ENCODE assay signal across 8 cellular contexts in the genomic region with DNA sequence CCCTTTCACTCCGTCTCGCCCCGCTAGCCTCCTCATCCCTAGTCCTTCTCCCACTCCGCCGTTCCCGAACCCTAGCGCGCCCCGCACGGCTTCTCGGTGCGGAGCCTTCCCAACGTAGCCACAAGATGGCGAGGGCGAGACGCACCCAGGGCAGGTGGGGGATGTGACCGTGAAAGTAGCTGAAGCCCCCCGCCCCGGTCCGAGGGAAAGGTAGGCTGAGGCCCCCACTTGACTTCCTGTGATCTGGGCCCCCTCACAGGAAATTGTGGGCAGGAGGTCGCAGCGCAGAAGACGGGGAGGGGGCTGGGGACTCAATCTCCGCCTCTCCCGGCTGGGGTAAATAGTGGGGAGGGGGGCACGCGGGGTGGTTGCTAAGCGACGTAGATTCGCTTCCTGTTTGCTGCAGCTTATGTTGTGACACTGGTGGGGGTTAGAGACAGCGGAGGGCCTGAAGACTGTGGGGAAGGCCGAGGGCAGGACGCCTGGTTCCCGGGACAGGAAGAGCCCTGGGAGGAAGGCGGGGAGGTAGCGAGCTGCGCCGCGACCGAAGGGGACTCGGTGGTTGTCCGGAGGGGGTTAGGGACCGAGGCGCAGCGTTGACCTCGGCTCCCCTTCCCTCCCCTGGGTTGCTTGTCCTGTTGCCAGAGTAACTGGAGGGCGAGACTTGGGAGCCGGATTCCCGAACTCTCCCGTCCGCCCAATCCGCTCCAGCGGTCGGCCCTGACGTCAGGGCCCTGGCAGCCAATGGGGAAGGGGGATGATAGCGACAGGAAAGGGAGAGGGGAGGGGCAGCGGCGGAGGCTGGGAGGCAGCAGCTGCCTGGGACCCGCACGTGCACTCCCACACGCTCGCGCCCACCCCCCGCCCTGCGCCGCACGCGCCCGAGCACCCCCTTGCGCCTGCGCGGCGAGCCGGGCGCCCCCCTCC. TPM values are rescaled to one million over a fixed set of nuclear protein-coding genes. Genes with fewer than 3 reads are reported as not detected.
DNase-seq lines count a peak whose midpoint lies in the region; ATAC-seq lines count a peak whose summit lies in the region.

No MANE protein-coding gene starts in this region.

- DNase-seq in AG08395 (ENCODE audit: low spot score) (peak; percentile 96), NCI-H460 (ENCODE audit: extremely low read depth, low read depth) (peak; percentile 98), cerebellar cortex (ENCODE audit: low spot score) (peak; percentile 99), islet precursor cell (peak; percentile 100)
- peak; percentile 73 for DNase-seq in activated CD4-positive, CD25-positive, alpha-beta regulatory T cell treated with anti-CD3 and anti-CD28 coated beads, Interleukin-2, amount 50 U/mL, for 72 hours
- peak; percentile 81 to 91 for DNase-seq in stimulated activated CD4-positive, alpha-beta T cell treated with anti-CD3 and anti-CD28 coated beads, Interleukin-12 subunit alpha, Interleukin-12 subunit beta, amount 100 ng/mL, for 24 hours (ENCODE audit: low read depth in 2 of 2)

- ATAC-seq in GM18909 (IDR thresholded peaks at IDR 0.05; ENCODE audit: poor library complexity, unreplicated experiment), result peak; percentile 51
- ATAC-seq in HG03432 (IDR thresholded peaks at IDR 0.05; ENCODE audit: unreplicated experiment), result peak; percentile 46

RNA-seq across cellular contexts. Expression of gene KDM6B, which starts 1.1 kb away (rescaled TPM):
- total RNA-seq in NCI-H460 (2014; rRNA removed; shearing (Covaris generic)), result 7.7 and 8.8 TPM in 2 replicates
- 1.0 and 1.3 TPM in 2 replicates for polyA plus RNA-seq in NCI-H460 (2014; cell fraction: nucleus; rRNA removed)

RNA-seq across cellular contexts. Expression of gene TMEM88, which starts 19.7 kb away (rescaled TPM):
- total RNA-seq in NCI-H460 (2014; rRNA removed; shearing (Covaris generic)), result 0.59 TPM in 1 of 2 replicates, not detected in the other
- not detected in 2 replicates for polyA plus RNA-seq in NCI-H460 (2014; cell fraction: nucleus; rRNA removed)

RNA-seq across cellular contexts. Expression of gene NAA38, which starts 22.2 kb away (rescaled TPM):
- total RNA-seq in NCI-H460 (2014; rRNA removed; shearing (Covaris generic)), result 46.6 and 67.2 TPM in 2 replicates
- polyA plus RNA-seq in NCI-H460 (2014; cell fraction: nucleus; rRNA removed), result 57.3 and 105 TPM in 2 replicates

RNA-seq across cellular contexts. Expression of gene CYB5D1, which starts 22.6 kb away (rescaled TPM):
- total RNA-seq in NCI-H460 (2014; rRNA removed; shearing (Covaris generic)), result 13.4 and 14.6 TPM in 2 replicates
- polyA plus RNA-seq in NCI-H460 (2014; cell fraction: nucleus; rRNA removed), result 12.3 and 15.2 TPM in 2 replicates

RNA-seq across cellular contexts. Expression of gene CHD3, which starts 53.4 kb away (rescaled TPM):
- 63.9 and 73.7 TPM in 2 replicates for total RNA-seq in NCI-H460 (2014; rRNA removed; shearing (Covaris generic))
- polyA plus RNA-seq in NCI-H460 (2014; cell fraction: nucleus; rRNA removed), result 86.4 and 88.1 TPM in 2 replicates

Comparison
In these comparisons a context has a peak if more than half of its experiments do, and no peak if none do; other contexts are left out.
1. Peak in every context shown above with its lines: DNase-seq and ATAC-seq.